9 cellular contexts compared by ENCODE assay signal in genomic region chr5:172903790-172904189, GRCh38. TPM values are rescaled to one million over a fixed set of nuclear protein-coding genes. Genes with fewer than 3 reads are reported as not detected.
DNase-seq lines count a peak whose midpoint lies in the region; ATAC-seq and TF ChIP-seq lines count a peak whose summit lies in the region.
"Had no signal": no experiment of that assay in that cellular context is flagged by ENCODE, and none has a peak within 500 bp of the region (broad histone marks: within the 10 kb centered on the region; RNA-seq: fewer than 3 reads in every experiment).

No MANE protein-coding gene starts in this region.

- H3K9me3 ChIP-seq in heart right ventricle (no peaks in the 10 kb centered on the region), colonic mucosa (no peaks in the 10 kb centered on the region), mucosa of rectum (ENCODE audit: control insufficient read depth in 2 of 2, low read length in 2 of 2) (no peaks in the 10 kb centered on the region)

- DNase-seq in heart right ventricle (no peak), left ventricle myocardium superior (no peak), colonic mucosa (peak; percentile 61), NAMALWA (ENCODE audit: low spot score) (no peak), posterior vena cava (ENCODE audit: low spot score) (no peak)
- DNase-seq: stimulated activated CD4-positive, alpha-beta T cell treated with anti-CD3 and anti-CD28 coated beads, Interleukin-4, amount 100 ng/mL, for 1 hour had no signal

- H3K4me3 ChIP-seq in heart right ventricle (no peak overlapping the region), colonic mucosa (no peak overlapping the region), mucosa of rectum (ENCODE audit: low read length in 2 of 2) (no peak overlapping the region)

- intact Hi-C loops in heart right ventricle (cut with DNase I) = loop anchor here in 8 of 10 donors (1.0 to 10.0 kb wide), 11 partner anchors 31 to 189 kb away; partner anchors contain the start of gene DUSP1 (in 6 of the 8)
- intact Hi-C loops in left ventricle myocardium superior (cut with micrococcal nuclease) = loop anchor here (10.0 kb wide), 1 partner anchor 129 kb away; the partner anchor contains the start of gene DUSP1
- intact Hi-C loops in colonic mucosa (cut with DNase I) = loop anchor here (5.0 kb wide), 1 partner anchor 131 kb away; the partner anchor contains the start of gene DUSP1
- intact Hi-C loops in posterior vena cava (cut with DNase I) = loop anchor here (10.0 kb wide), 1 partner anchor 129 kb away; the partner anchor contains the start of gene DUSP1 (in 2 of the 2)

- H3K9ac ChIP-seq in colonic mucosa (ENCODE audit: low read depth in 2 of 2, low read length in 2 of 2) (peak overlapping the region in 1 of 2 donors; percentile 91), mucosa of rectum (ENCODE audit: low read depth in 1 of 2, low read length in 2 of 2) (peak overlapping the region; percentile 71 to 87)

- H3K27me3 ChIP-seq in heart right ventricle (no peaks in the 10 kb centered on the region), colonic mucosa (no peaks in the 10 kb centered on the region), mucosa of rectum (ENCODE audit: control insufficient read depth in 2 of 2, insufficient read depth in 2 of 2, low read length in 2 of 2) (no peaks in the 10 kb centered on the region)

- 58 to 69% methylated on average over 4 of the region's 4 CpGs for WGBS in heart right ventricle, 2 donors

- H3K36me3 ChIP-seq in heart right ventricle (peaks cover 0 to 22% (median 0%) of the 10 kb centered on the region in 9 donors), colonic mucosa (peaks cover 5% of the 10 kb centered on the region), mucosa of rectum (ENCODE audit: control insufficient read depth in 2 of 2, insufficient read depth in 2 of 2, low read length in 2 of 2) (peaks cover 16 to 24% of the 10 kb centered on the region in 2 donors)

- H3K4me1 ChIP-seq in heart right ventricle (peaks cover 30 to 74% (median 60%) of the 10 kb centered on the region in 9 donors), colonic mucosa (peaks cover 19% of the 10 kb centered on the region), mucosa of rectum (ENCODE audit: control insufficient read depth in 2 of 2, insufficient read depth in 2 of 2, low read length in 2 of 2) (peaks cover 28 to 35% of the 10 kb centered on the region in 2 donors)

- TF ChIP-seq CTCF in heart right ventricle (IDR thresholded peaks at IDR 0.05) (no peak), colonic mucosa (IDR thresholded peaks at IDR 0.05) (no peak)

- H3K27ac ChIP-seq in heart right ventricle (peak overlapping the region; percentile 47 to 98 (median 80)), colonic mucosa (peak overlapping the region; percentile 95), mucosa of rectum (ENCODE audit: low read depth in 2 of 2, low read length in 2 of 2) (peak overlapping the region; percentile 99 to 100)

- ATAC-seq in heart right ventricle (no peak), left ventricle myocardium superior (no peak), GM21390 (IDR thresholded peaks at IDR 0.05; ENCODE audit: unreplicated experiment) (no peak), GM19023 (IDR thresholded peaks at IDR 0.05; ENCODE audit: unreplicated experiment) (no peak)

RNA-seq across cellular contexts. Expression of gene RPL26L1, which starts 55.4 kb away (rescaled TPM):
- 10 to 100 TPM; 23.2 to 33.7 (median 28.9) TPM for total RNA-seq in heart right ventricle
- 10 to 100 TPM; 29.0 to 84.9 TPM for polyA plus RNA-seq in heart right ventricle
- total RNA-seq in left ventricle myocardium superior = 22.3 TPM
- total RNA-seq in colonic mucosa = 10 to 100 TPM; 26.6 to 50.6 TPM
- 10 to 100 TPM; 23.4 to 32.7 TPM for total RNA-seq in posterior vena cava
